Comparison of ENCODE assay signal across 12 cellular contexts in the genomic region with DNA sequence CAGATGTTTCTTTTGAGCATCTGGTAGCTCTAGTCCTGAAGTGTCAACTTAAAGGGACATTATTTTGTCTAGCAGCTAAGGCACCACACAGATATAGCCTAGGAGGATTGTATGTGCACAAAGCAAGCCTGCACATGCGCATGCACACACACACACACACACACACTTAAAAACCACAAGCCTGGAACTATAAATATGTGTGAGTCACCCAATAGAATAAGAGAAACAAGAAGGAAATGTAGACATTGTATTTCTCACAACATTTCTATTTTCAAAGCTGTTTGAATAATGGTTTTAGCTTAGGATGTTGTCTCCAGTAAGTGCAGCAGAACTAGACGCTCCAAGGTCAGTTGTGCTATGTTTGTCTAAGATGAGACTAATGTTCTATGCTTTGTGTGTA.
DNase-seq lines count a peak whose midpoint lies in the region; ATAC-seq and TF ChIP-seq lines count a peak whose summit lies in the region.
"Had no signal": no experiment of that assay in that cellular context is flagged by ENCODE, and none has a peak within 500 bp of the region (broad histone marks: within the 10 kb centered on the region; RNA-seq: fewer than 3 reads in every experiment).

No MANE protein-coding gene starts in this region.

- ATAC-seq in PC-3 = peak; percentile 81
- ATAC-seq in HG03196 (IDR thresholded peaks at IDR 0.05; ENCODE audit: unreplicated experiment) = no peak

- H3K9ac ChIP-seq in PC-3 (ENCODE audit: low read length) (no peak overlapping the region), Karpas-422 (ENCODE audit: low read length) (no peak overlapping the region)

- H3K4me2 ChIP-seq in PC-3 (ENCODE audit: low read length) = peak overlapping the region; percentile 28; the same call in 1 of the 2 replicates
- no peak overlapping the region for H3K4me2 ChIP-seq in Karpas-422 (ENCODE audit: low read depth, low read length, poor library complexity, severe bottlenecking)

- TF ChIP-seq CTCF in PC-3 (conservative IDR thresholded peaks at IDR 0.05; ENCODE audit: low read depth, low read length) = no peak
- no peak for TF ChIP-seq CTCF in fibroblast of mammary gland (conservative IDR thresholded peaks at IDR 0.05; ENCODE audit: control insufficient read depth, insufficient read depth, low read depth, low read length)
- TF ChIP-seq CTCF in esophagus muscularis mucosa (IDR thresholded peaks at IDR 0.05) = no peak

- no peaks in the 10 kb centered on the region for H3F3A ChIP-seq in PC-3 (ENCODE audit: low read length, unreplicated experiment)

- no peaks in the 10 kb centered on the region for H3K27me3 ChIP-seq in PC-3 (ENCODE audit: low read length)
- H3K27me3 ChIP-seq in esophagus muscularis mucosa = no peaks in the 10 kb centered on the region
- H3K27me3 ChIP-seq in Karpas-422 (ENCODE audit: low read length) = no peaks in the 10 kb centered on the region
- H3K27me3 ChIP-seq: sigmoid colon had no signal

- WGBS in esophagus muscularis mucosa = 66% methylated on average over 2 of the region's 2 CpGs

- no peaks in the 10 kb centered on the region for H3K36me3 ChIP-seq in PC-3 (ENCODE audit: low read depth, low read length)
- no peaks in the 10 kb centered on the region for H3K36me3 ChIP-seq in esophagus muscularis mucosa
- H3K36me3 ChIP-seq in Karpas-422 (ENCODE audit: insufficient read depth, low read length) = no peaks in the 10 kb centered on the region
- H3K36me3 ChIP-seq: sigmoid colon had no signal

- intact Hi-C loops in PC-3 (cut with micrococcal nuclease) = no loop called here
- intact Hi-C loops in esophagus muscularis mucosa (cut with DNase I) = no loop called here

- no TSS peak for BruUV-seq in PC-3 (replicated peaks; lab: Mats Ljungman, UMichigan)

- no peak for TF ChIP-seq POLR2A in esophagus muscularis mucosa (IDR thresholded peaks at IDR 0.05; ENCODE audit: low read depth)

- H2AFZ ChIP-seq in PC-3 (ENCODE audit: low read length) = no peak overlapping the region
- no peak overlapping the region for H2AFZ ChIP-seq in Karpas-422 (ENCODE audit: low read length)

- H3K9me2 ChIP-seq in PC-3 (replicated peaks; ENCODE audit: low read length) (no peaks in the 10 kb centered on the region), Karpas-422 (replicated peaks; ENCODE audit: insufficient read depth, low read length) (no peaks in the 10 kb centered on the region)

- H3K27ac ChIP-seq in PC-3 (ENCODE audit: low read length) (peak overlapping the region; percentile 21; the same call in 1 of the 2 replicates), esophagus muscularis mucosa (replicated peaks in 1 of 4) (no peak overlapping the region), Karpas-422 (ENCODE audit: low read length) (no peak overlapping the region)
- H3K27ac ChIP-seq: sigmoid colon had no signal

- H3K4me1 ChIP-seq in PC-3 (ENCODE audit: insufficient read depth, low read length) = peaks cover 23% of the 10 kb centered on the region
- no peaks in the 10 kb centered on the region for H3K4me1 ChIP-seq in esophagus muscularis mucosa
- no peaks in the 10 kb centered on the region for H3K4me1 ChIP-seq in Karpas-422 (ENCODE audit: low read length)
- H3K4me1 ChIP-seq: sigmoid colon had no signal

- H3K79me2 ChIP-seq in PC-3 (ENCODE audit: low read length) (no peaks in the 10 kb centered on the region), Karpas-422 (ENCODE audit: low read length) (no peaks in the 10 kb centered on the region)

- POLR2A ChIA-PET in PC-3 (lab: Charles Lee; ENCODE audit: unreplicated experiment) = interaction anchor here (0.5 kb wide), 1 partner anchor 61 kb away, joined by 6 read pairs; no protein-coding TSS in a partner anchor

- no peak for TF ChIP-seq EP300 in esophagus muscularis mucosa (IDR thresholded peaks at IDR 0.05)

- no peaks in the 10 kb centered on the region for H4K20me1 ChIP-seq in PC-3 (ENCODE audit: low read length)
- H4K20me1 ChIP-seq in Karpas-422 (ENCODE audit: insufficient read depth, low read depth, low read length) = no peaks in the 10 kb centered on the region

- DNase-seq in A172 (ENCODE audit: low spot score) (peak; percentile 15), HCEC 1CT (peak; percentile 82), PC-3 (peak; percentile 62), fibroblast of mammary gland (ENCODE audit: low read depth) (peak; percentile 86), esophagus muscularis mucosa (ENCODE audit: extremely low spot score) (no peak), Karpas-422 (no peak)
- no peak for DNase-seq in stimulated activated CD4-positive, alpha-beta T cell treated with anti-CD3 and anti-CD28 coated beads, Interleukin-1b, Interleukin-23, amount 100 ng/mL, for 48 hours
- DNase-seq: activated CD8-positive, alpha-beta memory T cell treated with anti-CD3 and anti-CD28 coated beads, Interleukin-2, amount 50 U/mL, for 4 hours; amygdala; NCI-H146; sigmoid colon had no signal

- CTCF ChIA-PET in PC-3 (lab: Charles Lee) = interaction anchor here (0.6 kb wide), 1 partner anchor 65 kb away, joined by 4 read pairs; no protein-coding TSS in a partner anchor

- H3K9me3 ChIP-seq in PC-3 (ENCODE audit: low read length) (no peaks in the 10 kb centered on the region), esophagus muscularis mucosa (no peaks in the 10 kb centered on the region), Karpas-422 (ENCODE audit: low read length) (no peaks in the 10 kb centered on the region)
- H3K9me3 ChIP-seq: sigmoid colon had no signal

- no peak overlapping the region for H3K4me3 ChIP-seq in PC-3 (ENCODE audit: low read length)
- H3K4me3 ChIP-seq in fibroblast of mammary gland (ENCODE audit: control insufficient read depth, low read depth, low read length) = no peak overlapping the region
- no peak overlapping the region for H3K4me3 ChIP-seq in esophagus muscularis mucosa
- H3K4me3 ChIP-seq in Karpas-422 (ENCODE audit: low read length) = no peak overlapping the region
- H3K4me3 ChIP-seq: sigmoid colon had no signal

Comparison
In these comparisons a context has a peak if more than half of its experiments do, and no peak if none do; other contexts are left out.
1. DNase-seq: peak in A172 (single experiment), HCEC 1CT (single experiment), PC-3 (single experiment) and fibroblast of mammary gland (single experiment); none in esophagus muscularis mucosa (single experiment), stimulated activated CD4-positive, alpha-beta T cell treated with anti-CD3 and anti-CD28 coated beads, Interleukin-1b, Interleukin-23, amount 100 ng/mL, for 48 hours (single experiment) and Karpas-422 (single experiment).